Comparison of ENCODE assay signal across 36 cellular contexts in genomic region chr1:155880251-155880650, GRCh38.
"Had no signal": no experiment of that assay in that cellular context is flagged by ENCODE, and none has a peak within 500 bp of the region (broad histone marks: within the 10 kb centered on the region; RNA-seq: fewer than 3 reads in every experiment).

No MANE protein-coding gene starts in this region.

- DNase-seq: activated effector memory CD4-positive, alpha-beta T cell treated with anti-CD3 and anti-CD28 coated beads, Interleukin-2, amount 50 U/mL, for 16 hours; activated effector memory CD4-positive, alpha-beta T cell treated with Interleukin-2 at 50 U/mL for 16 hours; activated gamma-delta T cell; activated gamma-delta T cell treated with Interleukin-2 at 50 U/mL for 16 hours; activated naive CD4-positive, alpha-beta T cell; activated naive CD4-positive, alpha-beta T cell treated with anti-CD3 and anti-CD28 coated beads for 36 hours; activated naive CD4-positive, alpha-beta T cell treated with anti-CD3 and anti-CD28 coated beads, Interleukin-2, amount 10 ng/mL, durations not matched to agents 7 days and 5 days; activated naive CD4-positive, alpha-beta T cell treated with anti-CD3 and anti-CD28 coated beads, Interleukin-2, amount 50 U/mL, for 16 hours; activated naive CD4-positive, alpha-beta T cell treated with Interleukin-2 at 50 U/mL for 16 hours; activated naive CD8-positive, alpha-beta T cell treated with anti-CD3 and anti-CD28 coated beads for 36 hours; activated naive CD8-positive, alpha-beta T cell treated with anti-CD3 and anti-CD28 coated beads, Interleukin-2, amount 10 ng/mL, durations not matched to agents 7 days and 5 days; activated naive CD8-positive, alpha-beta T cell treated with anti-CD3 and anti-CD28 coated beads, Interleukin-2, amount 50 U/mL, for 24 hours; activated T-cell treated with anti-CD3 and anti-CD28 coated beads for 4 hours; activated T-cell treated with anti-CD3 and anti-CD28 coated beads, Interleukin-2, amount 50 U/mL, for 1 hour; activated T-cell treated with anti-CD3 and anti-CD28 coated beads, Interleukin-2, amount 50 U/mL, for 24 hours; activated T-cell treated with anti-CD3 and anti-CD28 coated beads, Interleukin-2, amount 50 U/mL, for 4 hours; activated T-cell treated with anti-CD3 and anti-CD28 coated beads, Interleukin-2, amount 50 U/mL, for 48 hours; activated T-cell treated with anti-CD3 and anti-CD28 coated beads, Interleukin-2, amount 50 U/mL, for 72 hours; adrenal gland; amniotic stem cell; amygdala; anterior cingulate cortex; aorta; body of pancreas; brain microvascular endothelial cell; central memory CD4-positive, alpha-beta T cell; cerebellar nuclear complex had no signal

- H3K4me3 Mint-ChIP-seq: activated naive CD4-positive, alpha-beta T cell treated with anti-CD3 and anti-CD28 coated beads for 36 hours; activated naive CD4-positive, alpha-beta T cell treated with anti-CD3 and anti-CD28 coated beads, Interleukin-2, amount 10 ng/mL, durations not matched to agents 7 days and 5 days; activated naive CD4-positive, alpha-beta T cell treated with anti-CD3 and anti-CD28 coated beads, Interleukin-2, amount 50 U/mL, for 24 hours; activated naive CD8-positive, alpha-beta T cell; activated naive CD8-positive, alpha-beta T cell treated with anti-CD3 and anti-CD28 coated beads for 36 hours; activated naive CD8-positive, alpha-beta T cell treated with anti-CD3 and anti-CD28 coated beads, Interleukin-2, amount 10 ng/mL, durations not matched to agents 7 days and 5 days; activated naive CD8-positive, alpha-beta T cell treated with anti-CD3 and anti-CD28 coated beads, Interleukin-2, amount 50 U/mL, for 24 hours; activated T-cell treated with anti-CD3 and anti-CD28 coated beads, Interleukin-2, amount 50 U/mL, for 24 hours; activated T-cell treated with anti-CD3 and anti-CD28 coated beads, Interleukin-2, amount 50 U/mL, for 4 hours; activated T-cell treated with anti-CD3 and anti-CD28 coated beads, Interleukin-2, amount 50 U/mL, for 72 hours; activated T-helper 1 cell treated with anti-CD3 and anti-CD28 coated beads, Interleukin-12 subunit alpha, Interleukin-12 subunit beta, Interleukin-2, Interleukin-4 antibody, amounts not matched to agents 30 ng/mL and 10 ng/mL and 1 ng/mL, durations not matched to agents 14 hours and 24 hours and 36 hours; central memory CD8-positive, alpha-beta T cell had no signal

- H3K4me1 ChIP-seq: ascending aorta, body of pancreas had no signal

- H3K9me3 ChIP-seq: adrenal gland, ascending aorta, body of pancreas, breast epithelium had no signal

- H3K27me3 Mint-ChIP-seq: activated naive CD4-positive, alpha-beta T cell treated with anti-CD3 and anti-CD28 coated beads, Interleukin-2, amount 50 U/mL, for 24 hours; activated naive CD8-positive, alpha-beta T cell; activated naive CD8-positive, alpha-beta T cell treated with anti-CD3 and anti-CD28 coated beads for 36 hours; activated naive CD8-positive, alpha-beta T cell treated with anti-CD3 and anti-CD28 coated beads, Interleukin-2, amount 10 ng/mL, durations not matched to agents 7 days and 5 days; activated naive CD8-positive, alpha-beta T cell treated with anti-CD3 and anti-CD28 coated beads, Interleukin-2, amount 50 U/mL, for 24 hours; activated T-cell treated with anti-CD3 and anti-CD28 coated beads, Interleukin-2, amount 50 U/mL, for 24 hours; central memory CD8-positive, alpha-beta T cell had no signal

- ATAC-seq: activated naive CD4-positive, alpha-beta T cell treated with anti-CD3 and anti-CD28 coated beads, Interleukin-2, amount 50 U/mL, for 72 hours; activated naive CD8-positive, alpha-beta T cell treated with anti-CD3 and anti-CD28 coated beads, Interleukin-2, amount 50 U/mL, for 24 hours; activated T-cell treated with anti-CD3 and anti-CD28 coated beads, Interleukin-2, amount 50 U/mL, for 4 hours; activated T-cell treated with anti-CD3 and anti-CD28 coated beads, Interleukin-2, amount 50 U/mL, for 72 hours; body of pancreas had no signal

- H3K27ac ChIP-seq: adrenal gland, ascending aorta, body of pancreas, brain microvascular endothelial cell, breast epithelium, cardiac muscle cell had no signal

- H3K27me3 ChIP-seq: adrenal gland, ascending aorta, body of pancreas, brain microvascular endothelial cell, breast epithelium, cardiac muscle cell had no signal

- H3K36me3 Mint-ChIP-seq: activated naive CD4-positive, alpha-beta T cell treated with anti-CD3 and anti-CD28 coated beads, Interleukin-2, amount 50 U/mL, for 24 hours; activated naive CD8-positive, alpha-beta T cell; activated naive CD8-positive, alpha-beta T cell treated with anti-CD3 and anti-CD28 coated beads for 36 hours; activated naive CD8-positive, alpha-beta T cell treated with anti-CD3 and anti-CD28 coated beads, Interleukin-2, amount 10 ng/mL, durations not matched to agents 7 days and 5 days had no signal

- H3K9me3 Mint-ChIP-seq: activated naive CD4-positive, alpha-beta T cell treated with anti-CD3 and anti-CD28 coated beads for 36 hours; activated naive CD4-positive, alpha-beta T cell treated with anti-CD3 and anti-CD28 coated beads, Interleukin-2, amount 10 ng/mL, durations not matched to agents 7 days and 5 days; activated naive CD4-positive, alpha-beta T cell treated with anti-CD3 and anti-CD28 coated beads, Interleukin-2, amount 50 U/mL, for 24 hours; activated naive CD4-positive, alpha-beta T cell treated with anti-CD3 and anti-CD28 coated beads, Interleukin-2, amount 50 U/mL, for 72 hours; activated naive CD8-positive, alpha-beta T cell treated with anti-CD3 and anti-CD28 coated beads for 36 hours; activated naive CD8-positive, alpha-beta T cell treated with anti-CD3 and anti-CD28 coated beads, Interleukin-2, amount 10 ng/mL, durations not matched to agents 7 days and 5 days; activated naive CD8-positive, alpha-beta T cell treated with anti-CD3 and anti-CD28 coated beads, Interleukin-2, amount 50 U/mL, for 24 hours; activated T-cell treated with anti-CD3 and anti-CD28 coated beads, Interleukin-2, amount 50 U/mL, for 24 hours; activated T-cell treated with anti-CD3 and anti-CD28 coated beads, Interleukin-2, amount 50 U/mL, for 4 hours; activated T-cell treated with anti-CD3 and anti-CD28 coated beads, Interleukin-2, amount 50 U/mL, for 72 hours; activated T-helper 1 cell treated with anti-CD3 and anti-CD28 coated beads, Interleukin-12 subunit alpha, Interleukin-12 subunit beta, Interleukin-2, Interleukin-4 antibody, amounts not matched to agents 30 ng/mL and 10 ng/mL and 1 ng/mL, durations not matched to agents 14 hours and 24 hours and 36 hours; activated T-helper 2 cell treated with anti-CD3 and anti-CD28 coated beads, Interferon-gamma antibody, Interleukin-2, Interleukin-4, amounts not matched to agents 10 μg/mL and 5 μg/mL and 100 μg/mL, durations not matched to agents 14 hours and 24 hours and 36 hours; central memory CD8-positive, alpha-beta T cell had no signal

- H3K4me3 ChIP-seq: adrenal gland, ascending aorta, body of pancreas, breast epithelium, cardiac muscle cell had no signal

- H3K4me1 Mint-ChIP-seq: activated naive CD4-positive, alpha-beta T cell treated with anti-CD3 and anti-CD28 coated beads, Interleukin-2, amount 10 ng/mL, durations not matched to agents 7 days and 5 days; activated naive CD4-positive, alpha-beta T cell treated with anti-CD3 and anti-CD28 coated beads, Interleukin-2, amount 50 U/mL, for 24 hours; activated naive CD8-positive, alpha-beta T cell treated with anti-CD3 and anti-CD28 coated beads, Interleukin-2, amount 10 ng/mL, durations not matched to agents 7 days and 5 days; activated naive CD8-positive, alpha-beta T cell treated with anti-CD3 and anti-CD28 coated beads, Interleukin-2, amount 50 U/mL, for 24 hours; central memory CD8-positive, alpha-beta T cell had no signal

- H3K27ac Mint-ChIP-seq: activated naive CD4-positive, alpha-beta T cell treated with anti-CD3 and anti-CD28 coated beads for 36 hours; activated naive CD4-positive, alpha-beta T cell treated with anti-CD3 and anti-CD28 coated beads, Interleukin-2, amount 10 ng/mL, durations not matched to agents 7 days and 5 days; activated naive CD4-positive, alpha-beta T cell treated with anti-CD3 and anti-CD28 coated beads, Interleukin-2, amount 50 U/mL, for 24 hours; activated naive CD4-positive, alpha-beta T cell treated with anti-CD3 and anti-CD28 coated beads, Interleukin-2, amount 50 U/mL, for 72 hours; activated naive CD8-positive, alpha-beta T cell; activated naive CD8-positive, alpha-beta T cell treated with anti-CD3 and anti-CD28 coated beads for 36 hours; activated naive CD8-positive, alpha-beta T cell treated with anti-CD3 and anti-CD28 coated beads, Interleukin-2, amount 10 ng/mL, durations not matched to agents 7 days and 5 days; activated naive CD8-positive, alpha-beta T cell treated with anti-CD3 and anti-CD28 coated beads, Interleukin-2, amount 50 U/mL, for 24 hours; activated T-cell treated with anti-CD3 and anti-CD28 coated beads, Interleukin-2, amount 50 U/mL, for 24 hours; activated T-cell treated with anti-CD3 and anti-CD28 coated beads, Interleukin-2, amount 50 U/mL, for 72 hours; activated T-helper 1 cell treated with anti-CD3 and anti-CD28 coated beads, Interleukin-12 subunit alpha, Interleukin-12 subunit beta, Interleukin-2, Interleukin-4 antibody, amounts not matched to agents 30 ng/mL and 10 ng/mL and 1 ng/mL, durations not matched to agents 14 hours and 24 hours and 36 hours; activated T-helper 2 cell treated with anti-CD3 and anti-CD28 coated beads, Interferon-gamma antibody, Interleukin-2, Interleukin-4, amounts not matched to agents 10 μg/mL and 5 μg/mL and 100 μg/mL, durations not matched to agents 14 hours and 24 hours and 36 hours had no signal

- H3K36me3 ChIP-seq: adrenal gland, brain microvascular endothelial cell, breast epithelium, cardiac muscle cell had no signal
